ENCODE assay signal across 1 cellular context in genomic region chr14:91687436-91687835, GRCh38. TPM values are rescaled to one million over a fixed set of nuclear protein-coding genes. Genes with fewer than 3 reads are reported as not detected.
"Had no signal": no experiment of that assay in that cellular context is flagged by ENCODE, and none has a peak within 500 bp of the region (broad histone marks: within the 10 kb centered on the region; RNA-seq: fewer than 3 reads in every experiment).

No MANE protein-coding gene starts in this region.

RNA-seq across cellular contexts. Expression of gene CATSPERB, which starts 44.5 kb away (rescaled TPM):
- total RNA-seq: cardiac muscle cell had no signal
- polyA plus RNA-seq: cardiac muscle cell had no signal
